In the genomic region with DNA sequence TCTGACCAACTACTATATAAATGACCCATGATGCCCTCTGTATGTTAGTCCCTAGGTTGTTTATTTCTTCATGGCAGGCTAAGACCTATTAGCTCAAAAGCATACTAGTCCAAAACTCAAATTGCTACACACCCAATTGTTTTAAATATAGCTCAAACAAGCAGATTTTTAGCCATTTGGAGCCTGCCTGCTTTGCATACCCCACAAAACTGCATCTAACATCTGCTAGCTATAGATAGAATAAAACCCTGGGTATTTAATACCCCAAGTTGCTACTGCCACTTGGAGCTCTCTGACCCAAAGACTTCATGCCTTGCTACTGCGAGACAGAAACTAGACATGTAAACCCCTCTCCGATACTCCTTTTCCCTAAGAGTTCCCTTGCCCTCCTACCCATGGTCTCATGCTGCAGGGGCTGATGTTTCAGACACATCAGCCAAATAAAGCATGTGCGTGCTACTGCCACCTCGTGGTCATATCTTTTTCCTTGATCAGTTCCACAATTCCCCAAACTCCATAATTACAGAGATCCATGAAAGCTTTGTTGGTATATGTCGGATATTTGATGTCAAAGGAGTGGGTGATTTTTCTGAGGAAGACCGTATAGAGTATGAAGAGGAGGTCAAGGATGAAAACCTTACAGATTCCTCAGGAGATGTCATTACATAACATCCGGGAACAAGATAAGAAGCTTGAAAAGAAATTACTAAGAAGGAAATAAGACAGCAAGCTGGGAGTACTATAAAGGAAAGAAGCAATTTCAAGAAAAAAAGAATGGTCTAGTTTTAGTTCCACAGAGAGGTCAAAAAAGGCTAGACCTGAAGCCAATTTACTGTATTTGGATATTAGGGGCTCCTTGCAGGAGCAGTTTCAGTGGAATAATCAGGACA, we compare ENCODE assay signal across 8 cellular contexts.
A peak's percentile ranks its signal among the peaks of the same experiment; 100 is the strongest.
DNase-seq lines count a peak whose midpoint lies in the region; ATAC-seq, FAIRE-seq and TF ChIP-seq lines count a peak whose summit lies in the region.

No MANE protein-coding gene starts in this region.

- POLR2A ChIA-PET in CD4-positive, alpha-beta T cell (lab: Charles Lee), result no interaction called here

- H3K27me3 Mint-ChIP-seq in CD4-positive, alpha-beta T cell, result peaks cover 21% of the 10 kb centered on the region

- ATAC-seq in CD4-positive, alpha-beta T cell (ENCODE audit: poor library complexity), result no peak
- peak; percentile 46 for ATAC-seq in HG03521 (IDR thresholded peaks at IDR 0.05; ENCODE audit: unreplicated experiment)

- H3K9me3 Mint-ChIP-seq in CD4-positive, alpha-beta T cell, result peaks cover 4% of the 10 kb centered on the region

- CTCF ChIA-PET in CD4-positive, alpha-beta T cell (lab: Charles Lee), result no interaction called here

- no peak overlapping the region for H3K4me3 ChIP-seq in SK-N-MC

- no peak overlapping the region for H3K27ac Mint-ChIP-seq in CD4-positive, alpha-beta T cell

- no peaks in the 10 kb centered on the region for H3K4me1 Mint-ChIP-seq in CD4-positive, alpha-beta T cell (ENCODE audit: low read depth)

- no peaks in the 10 kb centered on the region for H3K9me3 ChIP-seq in CD4-positive, alpha-beta T cell (ENCODE audit: control insufficient read depth, low read length)
- H3K9me3 ChIP-seq in SK-N-MC (ENCODE audit: low read depth, low read length), result no peaks in the 10 kb centered on the region

- no peak for DNase-seq in CD4-positive, alpha-beta T cell
- DNase-seq in GM18507 (ENCODE audit: extremely low spot score, insufficient read length, low read depth) (no peak), SK-N-MC (ENCODE audit: low read depth, low spot score) (peak; percentile 24), fibroblast of the conjunctiva (ENCODE audit: low read depth) (peak; percentile 3), pons (ENCODE audit: low spot score) (peak; percentile 58), NCI-H2029 treated with DMSO at 0.1 percent for 48 hours (lab: John Stamatoyannopoulos, UW) (no peak)
- DNase-seq in NK-92 treated with Interleukin-12 subunit alpha and Interleukin-12 subunit beta, amount 100 ng/mL, for 24 hours (lab: John Stamatoyannopoulos, UW), result no peak

- H3K27me3 ChIP-seq in CD4-positive, alpha-beta T cell (ENCODE audit: control insufficient read depth, insufficient read depth, low read length), result no peaks in the 10 kb centered on the region

- peak; percentile 84 for FAIRE-seq in GM18507 (lab: Jason Lieb, UNC)

- intact Hi-C loops in CD4-positive, alpha-beta T cell (cut with DNase I, micrococcal nuclease), result no loop called here

- no peaks in the 10 kb centered on the region for H3K36me3 Mint-ChIP-seq in CD4-positive, alpha-beta T cell (ENCODE audit: low read depth)

- no peak overlapping the region for H3K27ac ChIP-seq in CD4-positive, alpha-beta T cell (ENCODE audit: low read depth, low read length)
- H3K27ac ChIP-seq in SK-N-MC, result no peak overlapping the region

- no peak overlapping the region for H3K4me3 Mint-ChIP-seq in CD4-positive, alpha-beta T cell

- H3K9ac ChIP-seq in SK-N-MC (ENCODE audit: insufficient read length), result no peak overlapping the region

- TF ChIP-seq CTCF in CD4-positive, alpha-beta T cell (IDR thresholded peaks at IDR 0.05), result peak; percentile 30

- no peaks in the 10 kb centered on the region for H3K36me3 ChIP-seq in SK-N-MC (ENCODE audit: insufficient read depth, low read length)

Comparison
In these comparisons a context has a peak if more than half of its experiments do, and no peak if none do; other contexts are left out.
1. DNase-seq: peak in SK-N-MC (single experiment), fibroblast of the conjunctiva (single experiment) and pons (single experiment); none in CD4-positive, alpha-beta T cell (0 of 10), GM18507 (single experiment), NK-92 treated with Interleukin-12 subunit alpha and Interleukin-12 subunit beta, amount 100 ng/mL, for 24 hours (single experiment) and NCI-H2029 treated with DMSO at 0.1 percent for 48 hours (single experiment).